Comparison of ENCODE assay signal across 8 cellular contexts in the genomic region with DNA sequence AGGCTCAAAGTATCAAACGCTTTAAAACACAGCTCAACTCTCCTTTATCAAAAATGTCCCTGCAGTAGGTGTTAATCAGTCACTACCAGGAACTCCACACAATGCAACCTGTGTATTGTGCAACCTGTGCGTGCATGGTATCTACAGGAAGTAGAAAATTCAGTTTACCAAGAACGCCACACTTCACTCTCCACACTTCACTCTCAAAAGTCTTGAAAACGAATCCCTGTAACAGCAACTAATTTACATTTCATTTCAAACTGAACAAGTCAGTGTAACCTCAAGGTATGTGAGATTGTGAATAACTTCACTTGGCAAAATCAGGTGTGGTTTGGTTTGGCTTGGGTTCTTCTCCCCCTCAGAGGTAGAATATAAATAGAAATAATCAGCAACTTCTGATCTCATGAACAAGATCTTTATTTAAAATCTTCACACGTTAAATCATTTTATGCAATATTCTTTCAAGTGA. TPM values are rescaled to one million over a fixed set of nuclear protein-coding genes. Genes with fewer than 3 reads are reported as not detected.
DNase-seq lines count a peak whose midpoint lies in the region; ATAC-seq and TF ChIP-seq lines count a peak whose summit lies in the region.

No MANE protein-coding gene starts in this region.

- H3K4me1 Mint-ChIP-seq in naive thymus-derived CD8-positive, alpha-beta T cell, result peaks cover 19 to 49% (median 42%) of the 10 kb centered on the region in 4 donors

- TF ChIP-seq CTCF in body of pancreas (IDR thresholded peaks at IDR 0.05), result peak in 3 of 7 experiments; percentile 13 to 47 (median 22)

- ATAC-seq in right cardiac atrium (no peak), left ventricle myocardium superior (no peak), body of pancreas (peak; percentile 65), HG03520 (IDR thresholded peaks at IDR 0.05; ENCODE audit: unreplicated experiment) (no peak)
- peak in 1 of 2 donors; percentile 43 for ATAC-seq in naive thymus-derived CD8-positive, alpha-beta T cell

- peak overlapping the region; percentile 94 for H3K4me3 ChIP-seq in right cardiac atrium (ENCODE audit: low read length)
- peak overlapping the region in 1 of 2 donors; percentile 92 for H3K4me3 ChIP-seq in body of pancreas

- H3K9me3 ChIP-seq in right cardiac atrium (ENCODE audit: control insufficient read depth, low read length) (no peaks in the 10 kb centered on the region), body of pancreas (no peaks in the 10 kb centered on the region)

- POLR2A ChIA-PET in naive thymus-derived CD8-positive, alpha-beta T cell (lab: Charles Lee), result no interaction called here

- no peaks in the 10 kb centered on the region for H3K36me3 ChIP-seq in body of pancreas (replicated peaks in 1 of 2; ENCODE audit: insufficient read depth in 1 of 2, low read depth in 2 of 2)

- peaks cover 0 to 5% (median 3%) of the 10 kb centered on the region in 3 donors for H3K36me3 Mint-ChIP-seq in naive thymus-derived CD8-positive, alpha-beta T cell

- peaks cover 0 to 2% (median 0%) of the 10 kb centered on the region in 9 donors for H3K9me3 Mint-ChIP-seq in naive thymus-derived CD8-positive, alpha-beta T cell

- H3K27me3 ChIP-seq in right cardiac atrium (ENCODE audit: control insufficient read depth, insufficient read depth), result no peaks in the 10 kb centered on the region
- H3K27me3 ChIP-seq in body of pancreas, result no peaks in the 10 kb centered on the region

- H3K27ac Mint-ChIP-seq in naive thymus-derived CD8-positive, alpha-beta T cell, result peak overlapping the region; percentile 86 to 95 (median 92)

- H3K27me3 Mint-ChIP-seq in naive thymus-derived CD8-positive, alpha-beta T cell, result no peaks in the 10 kb centered on the region

- intact Hi-C loops in right cardiac atrium (cut with DNase I) (loop anchor here in 1 of 4 donors (10.0 kb wide), 1 partner anchor 64 kb away; no protein-coding TSS in a partner anchor), left ventricle myocardium superior (cut with micrococcal nuclease) (no loop called here), body of pancreas (cut with DNase I) (no loop called here)

- no peak overlapping the region for H3K27ac ChIP-seq in right cardiac atrium (ENCODE audit: low read length)
- H3K27ac ChIP-seq in body of pancreas, result peak overlapping the region; percentile 79 to 96 (median 90)

- peak overlapping the region; percentile 82 to 96 (median 93) for H3K4me3 Mint-ChIP-seq in naive thymus-derived CD8-positive, alpha-beta T cell

- DNase-seq in right cardiac atrium (no peak), left ventricle myocardium superior (no peak), MV-4-11 (lab: John Stamatoyannopoulos, UW) (peak; percentile 40), body of pancreas (peak; percentile 73 to 91 (median 80)), NCI-H187 treated with DMSO at 0.1 percent for 48 hours (lab: John Stamatoyannopoulos, UW) (no peak), NCI-H1092 (lab: John Stamatoyannopoulos, UW) (no peak)
- DNase-seq in naive thymus-derived CD8-positive, alpha-beta T cell, result peak in 4 of 10 donors; percentile 24 to 55 (median 38)

- WGBS in right cardiac atrium, result 41% methylated on average over 5 of the region's 5 CpGs
- 2 to 16% methylated on average over 5 of the region's 5 CpGs for WGBS in body of pancreas, 2 donors

- TF ChIP-seq POLR2A in body of pancreas (IDR thresholded peaks at IDR 0.05), result peak in 2 of 3 donors; percentile 78 to 82

- H3K4me1 ChIP-seq in right cardiac atrium (ENCODE audit: control insufficient read depth, insufficient read depth, low read length) (peaks cover 10% of the 10 kb centered on the region), body of pancreas (peaks cover 41% of the 10 kb centered on the region)

RNA-seq across cellular contexts. Expression of gene RALGAPA2, which starts 1.6 kb away (rescaled TPM):
- 10 to 100 TPM; 24.3 to 32.1 (median 26.6) TPM for total RNA-seq in right cardiac atrium
- 7.2 TPM for polyA plus RNA-seq in right cardiac atrium
- total RNA-seq in left ventricle myocardium superior, result 18.9 TPM
- 10 to 100 TPM; 40.2 to 45.4 TPM for total RNA-seq in body of pancreas
- total RNA-seq in naive thymus-derived CD8-positive, alpha-beta T cell, result 10 to 100 TPM; 28.2 to 32.0 TPM
- polyA plus RNA-seq in naive thymus-derived CD8-positive, alpha-beta T cell, result 1 to 10 TPM; 4.5 to 6.8 (median 5.8) TPM

Comparison
In these comparisons a context has a peak if more than half of its experiments do, and no peak if none do; other contexts are left out.
1. DNase-seq: peak in MV-4-11 (single experiment) and body of pancreas (4 of 4); none in right cardiac atrium (0 of 3), left ventricle myocardium superior (single experiment), NCI-H187 treated with DMSO at 0.1 percent for 48 hours (single experiment) and NCI-H1092 (single experiment).